ENCODE assay signal across 11 cellular contexts in the genomic region with DNA sequence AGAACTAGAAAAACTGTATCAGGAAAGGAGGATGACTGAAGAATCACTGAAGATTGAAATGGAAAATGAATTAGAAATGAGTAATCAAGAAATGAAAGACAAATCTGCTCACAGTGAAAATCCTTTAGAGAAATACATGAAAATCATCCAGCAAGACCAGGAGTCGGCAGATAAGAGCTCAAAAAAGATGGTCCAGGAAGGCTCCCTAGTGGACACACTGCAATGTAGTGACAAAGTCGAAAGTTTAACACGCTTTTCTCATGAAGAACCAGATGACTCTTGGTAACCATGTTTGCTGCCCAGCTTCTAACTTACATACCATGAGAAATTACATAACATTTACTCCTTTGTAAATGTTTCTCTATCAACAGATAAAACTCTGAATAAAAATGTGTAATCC.
"Had no signal": no experiment of that assay in that cellular context is flagged by ENCODE, and none has a peak within 500 bp of the region (broad histone marks: within the 10 kb centered on the region; RNA-seq: fewer than 3 reads in every experiment).

No MANE protein-coding gene starts in this region.

- H3K27me3 ChIP-seq: heart left ventricle, left lung, testis, upper lobe of right lung had no signal

- H3K27ac ChIP-seq: heart left ventricle, left lung, testis, upper lobe of right lung had no signal

- H3K4me1 ChIP-seq: left lung, testis, upper lobe of right lung had no signal

- H3K9me3 ChIP-seq: heart left ventricle, left lung, testis, upper lobe of right lung had no signal

- H3K4me3 ChIP-seq: heart left ventricle, left lung, testis, upper lobe of right lung had no signal

- ATAC-seq: activated naive CD8-positive, alpha-beta T cell treated with anti-CD3 and anti-CD28 coated beads, Interleukin-2, amount 50 U/mL, for 24 hours; heart left ventricle; left lung; stimulated activated naive CD8-positive, alpha-beta T cell treated with anti-CD3 and anti-CD28 coated beads, Interleukin-15, amount 100 ng/mL, for 72 hours; T-helper 17 cell; upper lobe of right lung had no signal

- DNase-seq: activated CD4-positive, alpha-beta memory T cell treated with anti-CD3 and anti-CD28 coated beads, Interleukin-2, amount 10 ng/mL, durations not matched to agents 7 days and 5 days; activated CD8-positive, alpha-beta memory T cell treated with anti-CD3 and anti-CD28 coated beads, Interleukin-2, amount 50 U/mL, for 48 hours; activated naive CD4-positive, alpha-beta T cell treated with Interleukin-2 at 50 U/mL for 16 hours; activated naive CD8-positive, alpha-beta T cell treated with anti-CD3 and anti-CD28 coated beads, Interleukin-2, amount 50 U/mL, for 24 hours; heart left ventricle; left lung; stimulated activated CD4-positive, alpha-beta T cell treated with anti-CD3 and anti-CD28 coated beads, Interleukin-12 subunit alpha, Interleukin-12 subunit beta, amount 100 ng/mL, for 4 hours; stimulated activated naive CD8-positive, alpha-beta T cell treated with anti-CD3 and anti-CD28 coated beads, Interleukin-15, amount 100 ng/mL, for 72 hours; T-helper 17 cell; testis; upper lobe of right lung had no signal
